ENCODE assay signal across 22 cellular contexts in the genomic region with DNA sequence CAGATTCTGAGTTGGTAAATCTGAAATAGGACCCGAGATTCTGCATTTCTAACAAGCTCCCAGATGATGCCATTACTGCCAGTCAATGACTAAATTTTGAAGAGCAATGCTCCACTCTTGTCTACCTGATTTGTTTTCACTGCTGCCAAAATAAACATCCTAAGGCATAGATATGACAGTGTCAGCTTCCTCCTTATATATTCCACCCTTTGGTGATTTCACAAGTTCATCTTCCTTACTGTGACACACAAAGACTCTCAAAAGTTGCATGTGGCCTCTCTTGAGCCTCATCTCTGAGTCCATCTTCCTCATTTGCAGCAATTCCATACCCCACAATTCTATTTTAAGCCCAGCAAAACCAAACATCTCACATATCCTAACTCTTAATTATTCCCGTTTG.
DNase-seq lines count a peak whose midpoint lies in the region; FAIRE-seq and TF ChIP-seq lines count a peak whose summit lies in the region.
"Had no signal": no experiment of that assay in that cellular context is flagged by ENCODE, and none has a peak within 500 bp of the region (broad histone marks: within the 10 kb centered on the region; RNA-seq: fewer than 3 reads in every experiment).

No MANE protein-coding gene starts in this region.

- peak overlapping the region; percentile 73 for H3K27ac ChIP-seq in neutrophil
- H3K27ac ChIP-seq: ascending aorta, ovary, SJCRH30 had no signal

- H3K9me3 ChIP-seq in neutrophil, result no peaks in the 10 kb centered on the region
- H3K9me3 ChIP-seq: ascending aorta, ovary, SJCRH30 had no signal

- no peak for FAIRE-seq in bronchial epithelial cell (lab: Jason Lieb, UNC)
- FAIRE-seq: A204.1, K562, urothelium cell line had no signal

- DNase-seq in SIG-M5 treated with dmso at 0.1 percent for 504 hours (lab: John Stamatoyannopoulos, UW; ENCODE audit: unreplicated experiment) (peak; percentile 81), SIG-M5 (lab: John Stamatoyannopoulos, UW) (no peak), NCI-H2029 (lab: John Stamatoyannopoulos, UW) (peak; percentile 42), bronchial epithelial cell (ENCODE audit: low read depth) (peak; percentile 60), COR-L47 (lab: John Stamatoyannopoulos, UW) (no peak), C1 segment of cervical spinal cord (lab: John Stamatoyannopoulos, UW) (no peak)
- DNase-seq in activated CD4-positive, alpha-beta T cell treated with anti-CD3 and anti-CD28 coated beads, Interleukin-2, amount 50 U/mL, for 4 hours, result no peak
- DNase-seq: activated CD4-positive, alpha-beta T cell treated with anti-CD3 and anti-CD28 coated beads for 36 hours; activated CD8-positive, alpha-beta memory T cell treated with anti-CD3 and anti-CD28 coated beads, Interleukin-2, amount 50 U/mL, for 48 hours; activated naive CD4-positive, alpha-beta T cell treated with Interleukin-2 at 50 U/mL for 16 hours; foreskin melanocyte; NCI-H1417 treated with DMSO at 0.1 percent for 48 hours; NCI-H226; ovary; SJCRH30; stimulated activated CD4-positive, alpha-beta T cell treated with anti-CD3 and anti-CD28 coated beads, Interleukin-2, amount 100 ng/mL, for 48 hours; T1000 had no signal

- H3K36me3 ChIP-seq in bronchial epithelial cell (ENCODE audit: control insufficient read depth, insufficient read depth, low read length) (no peaks in the 10 kb centered on the region), neutrophil (no peaks in the 10 kb centered on the region)
- H3K36me3 ChIP-seq: ascending aorta, ovary, SJCRH30 had no signal

- no peak for TF ChIP-seq CTCF in bronchial epithelial cell (IDR thresholded peaks at IDR 0.05; ENCODE audit: insufficient read depth, low read length, severe bottlenecking)
- TF ChIP-seq CTCF in neutrophil (IDR thresholded peaks at IDR 0.05), result no peak

- no peaks in the 10 kb centered on the region for H3K27me3 ChIP-seq in bronchial epithelial cell (ENCODE audit: control insufficient read depth, insufficient read depth, low read length)
- H3K27me3 ChIP-seq in neutrophil, result no peaks in the 10 kb centered on the region
- H3K27me3 ChIP-seq: ascending aorta, ovary, SJCRH30 had no signal

- H3K4me3 ChIP-seq in bronchial epithelial cell (ENCODE audit: low read depth, low read length) (no peak overlapping the region), neutrophil (ENCODE audit: low read depth in 1 of 2, low read length in 1 of 2) (no peak overlapping the region)
- H3K4me3 ChIP-seq: ascending aorta, K562, ovary, SJCRH30 had no signal

- peaks cover 14 to 18% of the 10 kb centered on the region in 2 experiments for H3K4me1 ChIP-seq in neutrophil (ENCODE audit: control insufficient read depth in 1 of 2, insufficient read depth in 1 of 2, low read depth in 1 of 2, low read length in 1 of 2)
- H3K4me1 ChIP-seq: ascending aorta, SJCRH30 had no signal

Comparison
In these comparisons a context has a peak if more than half of its experiments do, and no peak if none do; other contexts are left out.
1. DNase-seq: peak in SIG-M5 treated with dmso at 0.1 percent for 504 hours (single experiment), NCI-H2029 (single experiment) and bronchial epithelial cell (single experiment); none in SIG-M5 (single experiment), COR-L47 (single experiment), C1 segment of cervical spinal cord (0 of 14) and activated CD4-positive, alpha-beta T cell treated with anti-CD3 and anti-CD28 coated beads, Interleukin-2, amount 50 U/mL, for 4 hours (0 of 2).